Comparison of ENCODE assay signal across 1 cellular context in genomic region chr2:36734304-36734703, GRCh38.
TF ChIP-seq lines count a peak whose summit lies in the region.

No MANE protein-coding gene starts in this region.

TF ChIP-seq in H1, 55 proteins besides CTCF, POLR2A, EP300 and RAD21:
- no peak for TF ChIP-seq MAFK (IDR thresholded peaks at IDR 0.05; ENCODE audit: low read depth, low read length)
- TF ChIP-seq EZH2 (IDR thresholded peaks at IDR 0.05; ENCODE audit: low read depth, low read length, severe bottlenecking), result no peak
- no peak for TF ChIP-seq POLR2AphosphoS5 (IDR thresholded peaks at IDR 0.05; ENCODE audit: low read depth, low read length)
- no peak for TF ChIP-seq SP1 (IDR thresholded peaks at IDR 0.05; ENCODE audit: low read depth, low read length)
- TF ChIP-seq POU5F1 (IDR thresholded peaks at IDR 0.05; ENCODE audit: low read depth, low read length), result no peak
- no peak for TF ChIP-seq NANOG (IDR thresholded peaks at IDR 0.05; ENCODE audit: insufficient read depth, low read depth, low read length, poor library complexity, severe bottlenecking)
- TF ChIP-seq SIRT6 (IDR thresholded peaks at IDR 0.05; ENCODE audit: low read length), result no peak
- no peak for TF ChIP-seq NRF1 (IDR thresholded peaks at IDR 0.05; ENCODE audit: low read depth, low read length)
- TF ChIP-seq CBX5 (IDR thresholded peaks at IDR 0.05; ENCODE audit: low read depth, low read length), result no peak
- TF ChIP-seq RXRA (IDR thresholded peaks at IDR 0.05; ENCODE audit: insufficient read depth, low read depth, low read length), result no peak
- TF ChIP-seq HDAC6 (IDR thresholded peaks at IDR 0.05; ENCODE audit: low read depth, low read length), result no peak
- TF ChIP-seq TAF1 (IDR thresholded peaks at IDR 0.05; ENCODE audit: low read depth, low read length), result no peak
- TF ChIP-seq ATF3 (IDR thresholded peaks at IDR 0.05; ENCODE audit: insufficient read depth, low read depth, low read length), result no peak
- TF ChIP-seq FOSL1 (IDR thresholded peaks at IDR 0.05; ENCODE audit: insufficient read depth, low read depth, low read length), result no peak
- TF ChIP-seq KDM1A (IDR thresholded peaks at IDR 0.05; ENCODE audit: borderline replicate concordance, low read length), result no peak
- no peak for TF ChIP-seq BRCA1 (IDR thresholded peaks at IDR 0.05; ENCODE audit: low read depth, low read length)
- no peak for TF ChIP-seq SP2 (IDR thresholded peaks at IDR 0.05; ENCODE audit: low read length)
- no peak for TF ChIP-seq CHD1 (IDR thresholded peaks at IDR 0.05; ENCODE audit: low read depth, low read length)
- no peak for TF ChIP-seq CEBPB (IDR thresholded peaks at IDR 0.05; ENCODE audit: low read depth, low read length)
